Comparison of ENCODE assay signal across 21 cellular contexts in the genomic region with DNA sequence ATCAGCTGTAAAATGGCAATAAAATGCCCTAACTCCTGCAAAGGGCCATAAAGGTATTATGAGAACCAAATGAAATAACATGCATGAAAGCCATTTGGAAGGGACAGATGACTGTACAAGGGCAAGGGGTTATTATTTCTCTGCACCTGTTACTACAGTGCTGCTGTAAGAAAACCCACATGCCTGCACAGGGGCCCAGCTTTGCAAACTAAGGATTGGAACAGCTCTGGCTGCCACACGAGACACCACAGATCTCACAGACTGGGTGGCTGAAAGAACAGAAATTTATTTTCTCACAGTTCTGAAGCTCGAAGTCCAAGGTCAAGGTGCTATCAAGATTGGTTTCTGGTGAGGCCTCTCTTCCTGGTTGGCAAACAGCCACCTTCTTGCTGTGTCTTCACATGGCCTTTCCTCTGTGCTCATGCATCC.
DNase-seq lines count a peak whose midpoint lies in the region; ATAC-seq, FAIRE-seq and TF ChIP-seq lines count a peak whose summit lies in the region.
"Had no signal": no experiment of that assay in that cellular context is flagged by ENCODE, and none has a peak within 500 bp of the region (broad histone marks: within the 10 kb centered on the region; RNA-seq: fewer than 3 reads in every experiment).

No MANE protein-coding gene starts in this region.

- H3K4me1 Mint-ChIP-seq in type B pancreatic cell (ENCODE audit: unreplicated experiment) = no peaks in the 10 kb centered on the region
- H3K4me1 Mint-ChIP-seq: activated naive CD4-positive, alpha-beta T cell treated with anti-CD3 and anti-CD28 coated beads, Interleukin-2, amount 50 U/mL, for 24 hours had no signal

- no peaks in the 10 kb centered on the region for H3K36me3 Mint-ChIP-seq in type B pancreatic cell
- H3K36me3 Mint-ChIP-seq: activated naive CD4-positive, alpha-beta T cell treated with anti-CD3 and anti-CD28 coated beads, Interleukin-2, amount 50 U/mL, for 24 hours had no signal

- intact Hi-C loops in stomach (cut with DNase I; ENCODE audit: low total_unique reads) = no loop called here
- intact Hi-C loops in PC-3 (cut with micrococcal nuclease) = no loop called here

- no peak for TF ChIP-seq EP300 in stomach (IDR thresholded peaks at IDR 0.05)

- H3K27ac Mint-ChIP-seq in type B pancreatic cell = no peak overlapping the region
- H3K27ac Mint-ChIP-seq: activated naive CD4-positive, alpha-beta T cell treated with anti-CD3 and anti-CD28 coated beads, Interleukin-2, amount 50 U/mL, for 24 hours had no signal

- 23 to 63% (median 50%) methylated on average over 2 of the region's 2 CpGs for WGBS in stomach, 5 donors

- no peak overlapping the region for H3K9ac ChIP-seq in PC-3 (ENCODE audit: low read length)

- H3K79me2 ChIP-seq in PC-3 (ENCODE audit: low read length) = no peaks in the 10 kb centered on the region

- H3K4me3 Mint-ChIP-seq in type B pancreatic cell = no peak overlapping the region
- H3K4me3 Mint-ChIP-seq: activated naive CD4-positive, alpha-beta T cell treated with anti-CD3 and anti-CD28 coated beads, Interleukin-2, amount 50 U/mL, for 24 hours had no signal

- H3K36me3 ChIP-seq in bronchial epithelial cell (ENCODE audit: control insufficient read depth, insufficient read depth, low read length) (no peaks in the 10 kb centered on the region), stomach (no peaks in the 10 kb centered on the region), PC-3 (ENCODE audit: low read depth, low read length) (no peaks in the 10 kb centered on the region)
- H3K36me3 ChIP-seq: thoracic aorta had no signal

- no peak for DNase-seq in bronchial epithelial cell (ENCODE audit: low read depth)
- DNase-seq in stomach = peak; percentile 28
- no peak for DNase-seq in type B pancreatic cell (ENCODE audit: extremely low spot score, unreplicated experiment)
- no peak for DNase-seq in PC-3
- DNase-seq in NCI-H1092 treated with DMSO at 0.1 percent for 48 hours (lab: John Stamatoyannopoulos, UW) = no peak
- DNase-seq: activated CD4-positive, CD25-positive, alpha-beta regulatory T cell treated with anti-CD3 and anti-CD28 coated beads, Interleukin-2, amount 50 U/mL, for 72 hours; activated T-cell treated with anti-CD3 and anti-CD28 coated beads, Interleukin-2, amount 50 U/mL, for 48 hours; Caco-2; left ventricle myocardium superior; NCI-H1436; NCI-H2171 treated with DMSO at 0.1 percent for 48 hours; NCI-H69; right cardiac atrium; stimulated activated CD4-positive, alpha-beta T cell treated with anti-CD3 and anti-CD28 coated beads, Interleukin-15, amount 100 ng/mL, for 24 hours had no signal

- no peak overlapping the region for H2AFZ ChIP-seq in PC-3 (ENCODE audit: low read length)

- no peak for TF ChIP-seq CTCF in bronchial epithelial cell (IDR thresholded peaks at IDR 0.05; ENCODE audit: insufficient read depth, low read length, severe bottlenecking)
- TF ChIP-seq CTCF in stomach (IDR thresholded peaks at IDR 0.05) = no peak
- TF ChIP-seq CTCF in type B pancreatic cell (conservative IDR thresholded peaks at IDR 0.05) = no peak
- no peak for TF ChIP-seq CTCF in PC-3 (conservative IDR thresholded peaks at IDR 0.05; ENCODE audit: low read depth, low read length)

- H3K4me2 ChIP-seq in PC-3 (ENCODE audit: low read length) = no peak overlapping the region

- no peaks in the 10 kb centered on the region for H3F3A ChIP-seq in PC-3 (ENCODE audit: low read length, unreplicated experiment)

- no peak overlapping the region for H3K4me3 ChIP-seq in bronchial epithelial cell (ENCODE audit: low read depth, low read length)
- no peak overlapping the region for H3K4me3 ChIP-seq in stomach
- no peak overlapping the region for H3K4me3 ChIP-seq in PC-3 (ENCODE audit: low read length)
- H3K4me3 ChIP-seq: thoracic aorta had no signal

- no peak overlapping the region for H3K27ac ChIP-seq in stomach
- no peak overlapping the region for H3K27ac ChIP-seq in PC-3 (ENCODE audit: low read length)
- H3K27ac ChIP-seq: thoracic aorta had no signal

- TF ChIP-seq POLR2A in stomach (IDR thresholded peaks at IDR 0.05) = no peak

- no peaks in the 10 kb centered on the region for H3K9me2 ChIP-seq in PC-3 (replicated peaks; ENCODE audit: low read length)

- H3K9me3 Mint-ChIP-seq in type B pancreatic cell = no peaks in the 10 kb centered on the region
- H3K9me3 Mint-ChIP-seq: activated naive CD4-positive, alpha-beta T cell treated with anti-CD3 and anti-CD28 coated beads, Interleukin-2, amount 50 U/mL, for 24 hours had no signal

- H3K4me1 ChIP-seq in stomach (no peaks in the 10 kb centered on the region), PC-3 (ENCODE audit: insufficient read depth, low read length) (no peaks in the 10 kb centered on the region)
- H3K4me1 ChIP-seq: Caco-2 had no signal

- CTCF ChIA-PET in PC-3 (lab: Charles Lee) = no interaction called here

- FAIRE-seq in bronchial epithelial cell (lab: Jason Lieb, UNC) = peak; percentile 23
- FAIRE-seq: colon, endometrium, HepG2 had no signal

- H3K27me3 ChIP-seq in bronchial epithelial cell (ENCODE audit: control insufficient read depth, insufficient read depth, low read length) (no peaks in the 10 kb centered on the region), stomach (no peaks in the 10 kb centered on the region), PC-3 (ENCODE audit: low read length) (no peaks in the 10 kb centered on the region)

- BruUV-seq in PC-3 (replicated peaks; lab: Mats Ljungman, UMichigan) = no TSS peak

- no peaks in the 10 kb centered on the region for H4K20me1 ChIP-seq in PC-3 (ENCODE audit: low read length)

- POLR2A ChIA-PET in PC-3 (lab: Charles Lee; ENCODE audit: unreplicated experiment) = no interaction called here

- H3K9me3 ChIP-seq in stomach (no peaks in the 10 kb centered on the region), PC-3 (ENCODE audit: low read length) (no peaks in the 10 kb centered on the region)
- H3K9me3 ChIP-seq: Caco-2, thoracic aorta had no signal

- peak; percentile 87 for ATAC-seq in GM18867 (IDR thresholded peaks at IDR 0.05; ENCODE audit: unreplicated experiment)
- peak; percentile 50 for ATAC-seq in HG03280 (IDR thresholded peaks at IDR 0.05; ENCODE audit: unreplicated experiment)
- no peak for ATAC-seq in PC-3
- ATAC-seq: HepG2, left ventricle myocardium superior, right cardiac atrium had no signal

- H3K27me3 Mint-ChIP-seq in type B pancreatic cell = peaks cover 3% of the 10 kb centered on the region
- H3K27me3 Mint-ChIP-seq: activated naive CD4-positive, alpha-beta T cell treated with anti-CD3 and anti-CD28 coated beads, Interleukin-2, amount 50 U/mL, for 24 hours had no signal
